8 cellular contexts compared by ENCODE assay signal in the genomic region with DNA sequence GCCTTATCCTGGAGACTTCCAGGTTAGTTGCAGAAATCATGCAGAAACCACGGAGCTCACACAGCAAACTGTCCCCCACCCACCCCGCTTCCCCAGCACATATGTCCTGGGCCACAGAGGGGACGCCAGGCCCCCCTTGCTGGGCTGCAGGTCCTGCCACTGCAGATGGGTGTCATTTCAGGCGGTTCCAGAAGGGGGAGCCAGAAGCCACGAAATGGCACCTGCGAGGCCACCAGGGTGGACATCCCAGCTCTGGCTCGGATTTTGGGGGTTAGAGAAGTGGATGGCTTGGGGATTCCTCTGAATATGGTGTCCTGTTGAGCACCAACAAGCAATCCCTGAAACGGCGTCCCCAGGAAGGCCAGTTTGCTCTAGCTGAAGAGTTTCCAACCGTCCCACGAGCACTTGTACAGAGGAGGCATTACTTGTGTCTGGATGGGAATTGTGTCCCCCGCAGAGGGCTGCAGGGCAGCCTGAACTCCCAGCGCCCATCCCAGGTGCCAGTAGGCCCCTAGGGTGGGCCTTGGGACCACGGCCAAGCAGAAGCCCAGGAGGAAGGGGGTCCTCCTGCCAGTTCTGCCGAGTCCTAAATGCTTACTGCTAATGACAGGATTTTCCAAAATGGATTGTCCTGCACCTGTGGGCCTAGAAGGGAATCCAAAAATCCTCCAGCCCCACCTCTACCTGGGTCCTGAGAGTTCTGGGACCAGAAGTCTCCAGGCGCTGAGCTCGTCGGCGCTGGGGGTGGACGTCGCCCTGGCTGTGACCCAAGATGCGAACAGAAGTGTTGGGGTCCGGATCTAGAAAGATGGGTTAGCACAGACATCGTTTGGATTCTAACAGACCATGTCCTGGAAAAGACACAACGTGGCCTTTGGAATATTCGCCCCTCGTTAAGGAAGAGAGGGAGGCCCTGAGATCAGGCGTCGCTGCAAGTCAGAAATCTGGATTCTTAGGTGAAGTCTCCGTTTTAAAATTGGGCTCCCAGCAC. TPM values are rescaled to one million over a fixed set of nuclear protein-coding genes. Genes with fewer than 3 reads are reported as not detected.
DNase-seq lines count a peak whose midpoint lies in the region; ATAC-seq and TF ChIP-seq lines count a peak whose summit lies in the region.

No MANE protein-coding gene starts in this region.

- DNase-seq in DMS 273 (lab: John Stamatoyannopoulos, UW; ENCODE audit: unreplicated experiment) (peak; percentile 77), DMS 273 treated with DMSO at 0.1 percent for 48 hours (lab: John Stamatoyannopoulos, UW) (no peak), anterior cingulate cortex (lab: John Stamatoyannopoulos, UW) (peak in 47 of 58 donors; percentile 10 to 86 (median 55)), hepatocyte (ENCODE audit: low spot score) (peak; percentile 79), spleen (peak; percentile 89)

- H3K27me3 ChIP-seq in hepatocyte (no peaks in the 10 kb centered on the region), spleen (replicated peaks in 1 of 7) (peaks cover 0 to 5% (median 0%) of the 10 kb centered on the region in 7 donors)

- ATAC-seq in HG02885 (IDR thresholded peaks at IDR 0.05; ENCODE audit: poor library complexity, unreplicated experiment) (peak; percentile 53), SK-N-SH treated with all-trans-retinoic acid at 6 μM for 48 hours (peak; percentile 76), GM21447 (IDR thresholded peaks at IDR 0.05; ENCODE audit: unreplicated experiment) (no peak)

- no peaks in the 10 kb centered on the region for H3K9me2 ChIP-seq in hepatocyte (replicated peaks; ENCODE audit: insufficient read depth)

- no peak for TF ChIP-seq POLR2A in spleen (IDR thresholded peaks at IDR 0.05)

- peak; percentile 85 for TF ChIP-seq CTCF in hepatocyte (IDR thresholded peaks at IDR 0.05; ENCODE audit: poor library complexity)
- TF ChIP-seq CTCF in spleen (IDR thresholded peaks at IDR 0.05 in 8 of 11, conservative IDR thresholded peaks at IDR 0.05 in 3 of 11) = peak; percentile 74 to 93 (median 82)

- H3K9me3 ChIP-seq in hepatocyte (ENCODE audit: low read depth) (no peaks in the 10 kb centered on the region), spleen (no peaks in the 10 kb centered on the region)

- no peaks in the 10 kb centered on the region for H3K36me3 ChIP-seq in hepatocyte (replicated peaks; ENCODE audit: insufficient read depth, low read depth)
- peaks cover 0 to 37% (median 11%) of the 10 kb centered on the region in 6 donors for H3K36me3 ChIP-seq in spleen

- H3K27ac ChIP-seq in hepatocyte (no peak overlapping the region), spleen (no peak overlapping the region)

- H3K4me1 ChIP-seq in hepatocyte (ENCODE audit: insufficient read depth) (no peaks in the 10 kb centered on the region), spleen (peaks cover 6 to 29% (median 11%) of the 10 kb centered on the region in 6 donors)

- H2AFZ ChIP-seq in hepatocyte = no peak overlapping the region

- H3K79me2 ChIP-seq in hepatocyte = no peaks in the 10 kb centered on the region

- no peaks in the 10 kb centered on the region for H4K20me1 ChIP-seq in hepatocyte (ENCODE audit: insufficient read depth, poor library complexity, severe bottlenecking)

- H3K4me2 ChIP-seq in hepatocyte = no peak overlapping the region

- intact Hi-C loops in spleen (cut with DNase I; ENCODE audit: low total_unique reads) = loop anchor here (2.0 to 5.0 kb wide), 2 partner anchors 151 to 264 kb away; no protein-coding TSS in a partner anchor

- H3K4me3 ChIP-seq in hepatocyte (no peak overlapping the region), spleen (no peak overlapping the region)

- WGBS in hepatocyte (ENCODE audit: low lambda C conversion rate, missing lambda C conversion rate) = 71% methylated on average over 27 of the region's 30 CpGs
- WGBS in spleen, 5 donors = 65 to 74% (median 67%) methylated on average over 24 to 30 of the region's 30 CpGs

TF ChIP-seq in SK-N-SH treated with all-trans-retinoic acid at 6 μM for 48 hours, 23 proteins besides CTCF, POLR2A, EP300 and RAD21:
- TF ChIP-seq ZFP30 (CRISPR knock-in tag; IDR thresholded peaks at IDR 0.05) = no peak
- TF ChIP-seq CSDC2 (CRISPR knock-in tag; IDR thresholded peaks at IDR 0.05) = no peak
- no peak for TF ChIP-seq SNAI2 (CRISPR knock-in tag; IDR thresholded peaks at IDR 0.05)
- TF ChIP-seq TSHZ2 (CRISPR knock-in tag; IDR thresholded peaks at IDR 0.05) = no peak
- TF ChIP-seq, protein P1, sequence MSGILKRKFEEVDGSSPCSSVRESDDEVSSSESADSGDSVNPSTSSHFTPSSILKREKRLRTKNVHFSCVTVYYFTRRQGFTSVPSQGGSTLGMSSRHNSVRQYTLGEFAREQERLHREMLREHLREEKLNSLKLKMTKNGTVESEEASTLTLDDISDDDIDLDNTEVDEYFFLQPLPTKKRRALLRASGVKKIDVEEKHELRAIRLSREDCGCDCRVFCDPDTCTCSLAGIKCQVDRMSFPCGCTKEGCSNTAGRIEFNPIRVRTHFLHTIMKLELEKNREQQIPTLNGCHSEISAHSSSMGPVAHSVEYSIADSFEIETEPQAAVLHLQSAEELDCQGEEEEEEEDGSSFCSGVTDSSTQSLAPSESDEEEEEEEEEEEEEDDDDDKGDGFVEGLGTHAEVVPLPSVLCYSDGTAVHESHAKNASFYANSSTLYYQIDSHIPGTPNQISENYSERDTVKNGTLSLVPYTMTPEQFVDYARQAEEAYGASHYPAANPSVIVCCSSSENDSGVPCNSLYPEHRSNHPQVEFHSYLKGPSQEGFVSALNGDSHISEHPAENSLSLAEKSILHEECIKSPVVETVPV (CRISPR knock-in tag; IDR thresholded peaks at IDR 0.05) = no peak
- TF ChIP-seq ZFP3 (CRISPR knock-in tag; IDR thresholded peaks at IDR 0.05) = no peak

RNA-seq across cellular contexts. Expression of gene NFATC1, which starts 14.6 kb away (rescaled TPM):
- total RNA-seq in hepatocyte = 0.60 and 4.2 TPM in 2 replicates
- 11.3 and 14.7 TPM in 2 replicates for polyA plus RNA-seq in hepatocyte
- total RNA-seq in spleen = 10 to 100 TPM; 38.6 to 64.9 (median 56.1) TPM
- 10 to 100 TPM; 20.7 to 36.4 (median 30.0) TPM for polyA plus RNA-seq in spleen
